8 cellular contexts compared by ENCODE assay signal in genomic region chr1:165179306-165179705, GRCh38.
"Had no signal": no experiment of that assay in that cellular context is flagged by ENCODE, and none has a peak within 500 bp of the region (broad histone marks: within the 10 kb centered on the region; RNA-seq: fewer than 3 reads in every experiment).

No MANE protein-coding gene starts in this region.

- H3K4me3 ChIP-seq: GM12878 had no signal

- ATAC-seq: GM12878 had no signal

- FAIRE-seq: G401.6, GM12878, GM12891, GM12892, GM18507, GM19239 had no signal

- DNase-seq: GDM1, GF-D8 had no signal
